8 cellular contexts compared by ENCODE assay signal in the genomic region with DNA sequence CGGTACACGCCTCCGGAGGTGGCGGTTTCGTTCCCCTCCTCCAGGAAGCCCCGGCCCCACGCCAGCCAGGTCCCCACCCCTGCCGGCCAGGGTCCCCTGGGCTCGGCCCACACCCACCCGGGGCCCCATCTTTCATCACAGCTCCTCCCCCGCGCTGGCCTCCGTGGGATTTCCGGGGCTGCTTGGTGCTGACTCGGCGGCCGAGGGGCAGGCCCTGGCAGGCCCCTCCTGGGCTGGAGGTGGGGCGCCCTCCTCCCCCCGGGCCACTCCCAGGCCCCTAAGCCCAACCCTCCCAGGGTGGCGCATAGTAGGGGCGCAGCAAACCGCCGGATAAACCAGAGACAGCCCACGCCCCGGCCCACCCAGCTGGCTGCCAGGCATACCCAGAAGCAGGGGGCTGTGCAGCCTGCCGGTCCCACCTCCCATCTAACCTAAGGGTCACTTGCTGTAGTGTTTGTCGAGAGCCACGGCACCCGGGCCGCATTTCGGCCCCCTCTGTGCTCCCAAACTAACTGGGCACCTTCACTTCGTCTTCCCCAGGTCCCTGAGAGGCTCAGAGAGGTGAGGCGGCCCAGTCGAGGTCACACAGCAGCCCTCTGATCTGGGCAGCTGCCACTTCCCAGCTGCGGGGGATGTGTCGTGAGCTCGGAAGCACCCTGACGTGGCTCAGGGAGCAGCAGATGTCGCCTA. TPM values are rescaled to one million over a fixed set of nuclear protein-coding genes. Genes with fewer than 3 reads are reported as not detected.
DNase-seq lines count a peak whose midpoint lies in the region; ATAC-seq and TF ChIP-seq lines count a peak whose summit lies in the region.

No MANE protein-coding gene starts in this region.

- no peaks in the 10 kb centered on the region for H3K9me3 Mint-ChIP-seq in activated CD4-positive, alpha-beta memory T cell treated with anti-CD3 and anti-CD28 coated beads, Interleukin-2, amount 10 ng/mL, durations not matched to agents 7 days and 5 days

- TF ChIP-seq CTCF in esophagus muscularis mucosa (IDR thresholded peaks at IDR 0.05): no peak

- H3K4me3 Mint-ChIP-seq in activated CD4-positive, alpha-beta memory T cell treated with anti-CD3 and anti-CD28 coated beads, Interleukin-2, amount 10 ng/mL, durations not matched to agents 7 days and 5 days: peak overlapping the region; percentile 43

- TF ChIP-seq POLR2A in esophagus muscularis mucosa (IDR thresholded peaks at IDR 0.05; ENCODE audit: low read depth): no peak

- 59% methylated on average over 18 of the region's 39 CpGs for whole genome bisulfite sequencing in esophagus muscularis mucosa

- peak; percentile 63 for DNase-seq in activated CD4-positive, alpha-beta memory T cell treated with anti-CD3 and anti-CD28 coated beads, Interleukin-2, amount 10 ng/mL, durations not matched to agents 7 days and 5 days
- no peak for DNase-seq in esophagus muscularis mucosa (ENCODE audit: extremely low spot score)
- no peak for DNase-seq in anterior cingulate cortex (lab: John Stamatoyannopoulos, UW)
- DNase-seq in NCI-H1092 (lab: John Stamatoyannopoulos, UW): no peak

- peak overlapping the region; percentile 48 to 100 (median 94) for H3K4me3 ChIP-seq in esophagus muscularis mucosa
- peak overlapping the region in 2 of 3 donors; percentile 68 to 75 for H3K4me3 ChIP-seq in skeletal muscle tissue (ENCODE audit: low read length in 3 of 3)

- peak overlapping the region; percentile 57 to 85 (median 81) for H3K9ac ChIP-seq in skeletal muscle tissue (ENCODE audit: low read depth in 1 of 3, low read length in 3 of 3)

- H3K9me3 ChIP-seq in esophagus muscularis mucosa (no peaks in the 10 kb centered on the region), skeletal muscle tissue (ENCODE audit: control insufficient read depth in 3 of 3, low read length in 3 of 3) (no peaks in the 10 kb centered on the region)

- ATAC-seq in GM18867 (IDR thresholded peaks at IDR 0.05; ENCODE audit: unreplicated experiment): peak; percentile 27
- ATAC-seq in HG03135 (IDR thresholded peaks at IDR 0.05; ENCODE audit: unreplicated experiment): no peak
- ATAC-seq in HG03460 (IDR thresholded peaks at IDR 0.05; ENCODE audit: unreplicated experiment): no peak

- H3K27ac ChIP-seq in esophagus muscularis mucosa (replicated peaks in 1 of 4) (peak overlapping the region; percentile 97 to 99 (median 98)), skeletal muscle tissue (ENCODE audit: low read depth, low read length) (peak overlapping the region; percentile 97)

- H3K27me3 ChIP-seq in esophagus muscularis mucosa (no peaks in the 10 kb centered on the region), skeletal muscle tissue (ENCODE audit: control insufficient read depth in 3 of 3, insufficient read depth in 3 of 3, low read length in 3 of 3) (no peaks in the 10 kb centered on the region)

- H3K27ac Mint-ChIP-seq in activated CD4-positive, alpha-beta memory T cell treated with anti-CD3 and anti-CD28 coated beads, Interleukin-2, amount 10 ng/mL, durations not matched to agents 7 days and 5 days: peak overlapping the region; percentile 77

- peaks cover 48% of the 10 kb centered on the region for H3K4me1 Mint-ChIP-seq in activated CD4-positive, alpha-beta memory T cell treated with anti-CD3 and anti-CD28 coated beads, Interleukin-2, amount 10 ng/mL, durations not matched to agents 7 days and 5 days

- POLR2A ChIA-PET in activated CD4-positive, alpha-beta memory T cell treated with anti-CD3 and anti-CD28 coated beads, Interleukin-2, amount 10 ng/mL, durations not matched to agents 7 days and 5 days (lab: Charles Lee): interaction anchor here (1.2 to 1.4 kb wide), 3 partner anchors 10 to 89 kb away, joined by 3 read pairs; a partner anchor contains a TSS

- CTCF ChIA-PET in activated CD4-positive, alpha-beta memory T cell treated with anti-CD3 and anti-CD28 coated beads, Interleukin-2, amount 10 ng/mL, durations not matched to agents 7 days and 5 days (lab: Charles Lee): no interaction called here

- no peak for TF ChIP-seq EP300 in esophagus muscularis mucosa (IDR thresholded peaks at IDR 0.05)

- peaks cover 38% of the 10 kb centered on the region for H3K36me3 Mint-ChIP-seq in activated CD4-positive, alpha-beta memory T cell treated with anti-CD3 and anti-CD28 coated beads, Interleukin-2, amount 10 ng/mL, durations not matched to agents 7 days and 5 days (ENCODE audit: low read depth)

- peaks cover 69 to 91% (median 82%) of the 10 kb centered on the region in 4 donors for H3K4me1 ChIP-seq in esophagus muscularis mucosa
- peaks cover 62 to 67% (median 65%) of the 10 kb centered on the region in 3 donors for H3K4me1 ChIP-seq in skeletal muscle tissue (ENCODE audit: control insufficient read depth in 3 of 3, insufficient read depth in 3 of 3, low read length in 3 of 3)

- intact Hi-C loops in esophagus muscularis mucosa (cut with DNase I): loop anchor here (5.0 kb wide), 1 partner anchor 43 kb away; no protein-coding TSS in a partner anchor

- peaks cover under 1 to 22% (median 18%) of the 10 kb centered on the region in 4 donors for H3K36me3 ChIP-seq in esophagus muscularis mucosa
- H3K36me3 ChIP-seq in skeletal muscle tissue (ENCODE audit: control insufficient read depth in 3 of 3, insufficient read depth in 3 of 3, low read length in 3 of 3): peaks cover 0 to 3% (median 2%) of the 10 kb centered on the region in 3 donors

- no peaks in the 10 kb centered on the region for H3K27me3 Mint-ChIP-seq in activated CD4-positive, alpha-beta memory T cell treated with anti-CD3 and anti-CD28 coated beads, Interleukin-2, amount 10 ng/mL, durations not matched to agents 7 days and 5 days

RNA-seq across cellular contexts. Expression of a gene that starts 6.6 kb away (rescaled TPM):
- 10 to 100 TPM; 53.1 to 53.5 TPM for total RNA-seq in activated CD4-positive, alpha-beta memory T cell treated with anti-CD3 and anti-CD28 coated beads, Interleukin-2, amount 10 ng/mL, durations not matched to agents 7 days and 5 days
- total RNA-seq in esophagus muscularis mucosa: 100 to 1,000 TPM in 2 of 4 donors, 10 to 100 TPM in 2; 71.9 to 137 (median 114) TPM
- 4.2 TPM for total RNA-seq in skeletal muscle tissue

RNA-seq across cellular contexts. Expression of a gene that starts 52.5 kb away (rescaled TPM):
- 10 to 100 TPM; 28.6 to 33.2 TPM for total RNA-seq in activated CD4-positive, alpha-beta memory T cell treated with anti-CD3 and anti-CD28 coated beads, Interleukin-2, amount 10 ng/mL, durations not matched to agents 7 days and 5 days
- total RNA-seq in esophagus muscularis mucosa (10 to 100 TPM; 16.6 to 34.1 (median 24.8) TPM), skeletal muscle tissue (19.3 TPM)

Comparison
In these comparisons a context has a peak if more than half of its experiments do, and no peak if none do; other contexts are left out.
1. RNA of a gene that starts 6.6 kb away (total RNA-seq): 71.9 to 137 TPM in esophagus muscularis mucosa and 53.1 to 53.5 TPM in activated CD4-positive, alpha-beta memory T cell treated with anti-CD3 and anti-CD28 coated beads, Interleukin-2, amount 10 ng/mL, durations not matched to agents 7 days and 5 days; 4.2 TPM in skeletal muscle tissue (single experiment); every median in the first group is over 10 times any median in the second.